ENCODE assay signal across 29 cellular contexts in genomic region chr13:24612726-24613125, GRCh38.
"Had no signal": no experiment of that assay in that cellular context is flagged by ENCODE, and none has a peak within 500 bp of the region (broad histone marks: within the 10 kb centered on the region; RNA-seq: fewer than 3 reads in every experiment).

No MANE protein-coding gene starts in this region.

- H3K9me3 Mint-ChIP-seq: naive thymus-derived CD8-positive, alpha-beta T cell; nephron progenitor cell; neural crest cell; stimulated activated effector memory CD8-positive, alpha-beta T cell treated with anti-CD3 and anti-CD28 coated beads, Interleukin-12 subunit alpha, Interleukin-12 subunit beta, amount 100 ng/mL, for 72 hours; stimulated activated naive B cell treated with anti-CD40 and anti-IgM and Interleukin-4, amounts not matched to agents 10 μg/mL and 1 μg/mL and 100 μg/mL, for 72 hours; stimulated activated naive CD8-positive, alpha-beta T cell treated with anti-CD3 and anti-CD28 coated beads, Interleukin-15, Interleukin-2, amounts not matched to agents 100 ng/mL and 50 ng/mL, for 24 hours had no signal

- H3K9me3 ChIP-seq: ovary, psoas muscle, right lobe of liver, sigmoid colon, stomach, thoracic aorta, thyroid gland, tibial nerve, upper lobe of left lung, vagina had no signal

- H3K27ac ChIP-seq: ovary, parathyroid adenoma, psoas muscle, right lobe of liver, sigmoid colon, stomach, thoracic aorta, thyroid gland, tibial nerve, upper lobe of left lung, vagina had no signal

- H3K4me1 ChIP-seq: parathyroid adenoma, psoas muscle, right lobe of liver, sigmoid colon, stomach, thyroid gland, tibial nerve, upper lobe of left lung, vagina had no signal

- DNase-seq: naive thymus-derived CD8-positive, alpha-beta T cell; nephron progenitor cell; occipital lobe; ovary; posterior cingulate gyrus; psoas muscle; right cardiac atrium; right lobe of liver; sigmoid colon; small intestine; stimulated activated CD4-positive, alpha-beta T cell treated with anti-CD3 and anti-CD28 coated beads, Interleukin-15, amount 100 ng/mL, for 24 hours; stimulated activated CD4-positive, alpha-beta T cell treated with anti-CD3 and anti-CD28 coated beads, Interleukin-2, amount 100 ng/mL, for 24 hours; stimulated activated CD4-positive, alpha-beta T cell treated with anti-CD3 and anti-CD28 coated beads, Interleukin-2, amount 100 ng/mL, for 48 hours; stimulated activated CD4-positive, alpha-beta T cell treated with anti-CD3 and anti-CD28 coated beads, Interleukin-4, amount 100 ng/mL, for 24 hours; stimulated activated naive B cell treated with anti-CD40 and anti-IgM and Interleukin-4, amounts not matched to agents 10 μg/mL and 1 μg/mL and 100 μg/mL, for 72 hours; stimulated activated naive CD4-positive, alpha-beta T cell treated with Interleukin-2 at 50 U/mL for 16 hours; stomach; thyroid gland; trophoblast cell; upper lobe of left lung had no signal

- H3K4me3 ChIP-seq: ovary, psoas muscle, right lobe of liver, sigmoid colon, stomach, thoracic aorta, thyroid gland, tibial nerve, upper lobe of left lung, vagina had no signal

- H3K27ac Mint-ChIP-seq: nephron progenitor cell; progenitor cell of endocrine pancreas; stimulated activated naive B cell treated with anti-CD40 and anti-IgM and Interleukin-4, amounts not matched to agents 10 μg/mL and 1 μg/mL and 100 μg/mL, for 72 hours; stimulated activated naive CD8-positive, alpha-beta T cell treated with anti-CD3 and anti-CD28 coated beads, Interleukin-15, Interleukin-2, amounts not matched to agents 100 ng/mL and 50 ng/mL, for 24 hours had no signal

- ATAC-seq: naive thymus-derived CD8-positive, alpha-beta T cell; natural killer cell treated with Interleukin-12 subunit alpha and Interleukin-12 subunit beta and Interleukin-15 and Interleukin-18, amount 100 ng/mL, for 72 hours; psoas muscle; right cardiac atrium; right lobe of liver; stimulated activated effector memory CD8-positive, alpha-beta T cell treated with anti-CD3 and anti-CD28 coated beads, Interleukin-12 subunit alpha, Interleukin-12 subunit beta, amount 100 ng/mL, for 72 hours; stimulated activated naive B cell treated with anti-CD40 and anti-IgM and Interleukin-4, amounts not matched to agents 10 μg/mL and 1 μg/mL and 100 μg/mL, for 72 hours had no signal

- H3K27me3 Mint-ChIP-seq: naive thymus-derived CD8-positive, alpha-beta T cell; natural killer cell treated with Interleukin-12 subunit alpha and Interleukin-12 subunit beta and Interleukin-15 and Interleukin-18, amount 100 ng/mL, for 72 hours; stimulated activated naive CD8-positive, alpha-beta T cell treated with anti-CD3 and anti-CD28 coated beads, Interleukin-15, Interleukin-2, amounts not matched to agents 100 ng/mL and 50 ng/mL, for 24 hours had no signal

- H3K27me3 ChIP-seq: ovary, right lobe of liver, sigmoid colon, stomach, thyroid gland, tibial nerve, upper lobe of left lung, vagina had no signal

- H3K36me3 Mint-ChIP-seq: naive thymus-derived CD8-positive, alpha-beta T cell; natural killer cell treated with Interleukin-12 subunit alpha and Interleukin-12 subunit beta and Interleukin-15 and Interleukin-18, amount 100 ng/mL, for 72 hours; stimulated activated effector memory CD8-positive, alpha-beta T cell treated with anti-CD3 and anti-CD28 coated beads, Interleukin-12 subunit alpha, Interleukin-12 subunit beta, amount 100 ng/mL, for 72 hours; stimulated activated naive B cell treated with anti-CD40 and anti-IgM and Interleukin-4, amounts not matched to agents 10 μg/mL and 1 μg/mL and 100 μg/mL, for 72 hours had no signal

- H3K36me3 ChIP-seq: ovary, right lobe of liver, sigmoid colon, stomach, thoracic aorta, thyroid gland, tibial nerve, upper lobe of left lung, vagina had no signal

- H3K4me3 Mint-ChIP-seq: naive thymus-derived CD8-positive, alpha-beta T cell; natural killer cell treated with Interleukin-12 subunit alpha and Interleukin-12 subunit beta and Interleukin-15 and Interleukin-18, amount 100 ng/mL, for 72 hours; nephron progenitor cell; neural crest cell; stimulated activated effector memory CD8-positive, alpha-beta T cell treated with anti-CD3 and anti-CD28 coated beads, Interleukin-12 subunit alpha, Interleukin-12 subunit beta, amount 100 ng/mL, for 72 hours; stimulated activated naive B cell treated with anti-CD40 and anti-IgM and Interleukin-4, amounts not matched to agents 10 μg/mL and 1 μg/mL and 100 μg/mL, for 72 hours; stimulated activated naive CD8-positive, alpha-beta T cell treated with anti-CD3 and anti-CD28 coated beads, Interleukin-15, Interleukin-2, amounts not matched to agents 100 ng/mL and 50 ng/mL, for 24 hours had no signal
